1 cellular context compared by ENCODE assay signal in the genomic region with DNA sequence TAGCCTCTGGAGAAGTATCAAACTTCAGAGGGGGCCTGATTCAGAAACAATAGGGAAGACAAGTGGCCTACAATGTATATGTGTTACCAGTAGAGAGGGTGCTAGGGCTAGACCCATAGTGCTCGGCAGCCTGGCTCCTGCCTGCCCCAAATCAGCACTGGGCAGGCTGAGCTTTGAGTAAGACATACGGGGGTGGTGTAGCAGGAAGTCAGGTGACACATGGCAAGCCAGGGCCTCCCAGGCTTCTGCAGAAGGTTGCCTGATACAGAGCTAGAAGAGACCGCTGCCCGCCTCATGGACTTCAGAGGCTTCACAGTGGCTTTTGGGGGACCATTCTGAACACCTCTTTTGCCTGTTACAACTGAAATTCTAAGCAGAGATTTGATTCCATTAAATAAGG.
TF ChIP-seq lines count a peak whose summit lies in the region.

No MANE protein-coding gene starts in this region.

TF ChIP-seq in GM23338, 12 proteins besides CTCF, POLR2A, EP300 and RAD21 (continued from another document):
- TF ChIP-seq, protein P1, sequence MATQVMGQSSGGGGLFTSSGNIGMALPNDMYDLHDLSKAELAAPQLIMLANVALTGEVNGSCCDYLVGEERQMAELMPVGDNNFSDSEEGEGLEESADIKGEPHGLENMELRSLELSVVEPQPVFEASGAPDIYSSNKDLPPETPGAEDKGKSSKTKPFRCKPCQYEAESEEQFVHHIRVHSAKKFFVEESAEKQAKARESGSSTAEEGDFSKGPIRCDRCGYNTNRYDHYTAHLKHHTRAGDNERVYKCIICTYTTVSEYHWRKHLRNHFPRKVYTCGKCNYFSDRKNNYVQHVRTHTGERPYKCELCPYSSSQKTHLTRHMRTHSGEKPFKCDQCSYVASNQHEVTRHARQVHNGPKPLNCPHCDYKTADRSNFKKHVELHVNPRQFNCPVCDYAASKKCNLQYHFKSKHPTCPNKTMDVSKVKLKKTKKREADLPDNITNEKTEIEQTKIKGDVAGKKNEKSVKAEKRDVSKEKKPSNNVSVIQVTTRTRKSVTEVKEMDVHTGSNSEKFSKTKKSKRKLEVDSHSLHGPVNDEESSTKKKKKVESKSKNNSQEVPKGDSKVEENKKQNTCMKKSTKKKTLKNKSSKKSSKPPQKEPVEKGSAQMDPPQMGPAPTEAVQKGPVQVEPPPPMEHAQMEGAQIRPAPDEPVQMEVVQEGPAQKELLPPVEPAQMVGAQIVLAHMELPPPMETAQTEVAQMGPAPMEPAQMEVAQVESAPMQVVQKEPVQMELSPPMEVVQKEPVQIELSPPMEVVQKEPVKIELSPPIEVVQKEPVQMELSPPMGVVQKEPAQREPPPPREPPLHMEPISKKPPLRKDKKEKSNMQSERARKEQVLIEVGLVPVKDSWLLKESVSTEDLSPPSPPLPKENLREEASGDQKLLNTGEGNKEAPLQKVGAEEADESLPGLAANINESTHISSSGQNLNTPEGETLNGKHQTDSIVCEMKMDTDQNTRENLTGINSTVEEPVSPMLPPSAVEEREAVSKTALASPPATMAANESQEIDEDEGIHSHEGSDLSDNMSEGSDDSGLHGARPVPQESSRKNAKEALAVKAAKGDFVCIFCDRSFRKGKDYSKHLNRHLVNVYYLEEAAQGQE (IDR thresholded peaks at IDR 0.05; ENCODE audit: unreplicated experiment) = no peak
- TF ChIP-seq ZNF114 (CRISPR knock-in tag; IDR thresholded peaks at IDR 0.05) (no peak), ZNF331 (CRISPR knock-in tag; IDR thresholded peaks at IDR 0.05; ENCODE audit: low read depth) (no peak), POLR2AphosphoS5 (IDR thresholded peaks at IDR 0.05; ENCODE audit: low read depth) (no peak)
